Comparison of ENCODE assay signal across 8 cellular contexts in the genomic region with DNA sequence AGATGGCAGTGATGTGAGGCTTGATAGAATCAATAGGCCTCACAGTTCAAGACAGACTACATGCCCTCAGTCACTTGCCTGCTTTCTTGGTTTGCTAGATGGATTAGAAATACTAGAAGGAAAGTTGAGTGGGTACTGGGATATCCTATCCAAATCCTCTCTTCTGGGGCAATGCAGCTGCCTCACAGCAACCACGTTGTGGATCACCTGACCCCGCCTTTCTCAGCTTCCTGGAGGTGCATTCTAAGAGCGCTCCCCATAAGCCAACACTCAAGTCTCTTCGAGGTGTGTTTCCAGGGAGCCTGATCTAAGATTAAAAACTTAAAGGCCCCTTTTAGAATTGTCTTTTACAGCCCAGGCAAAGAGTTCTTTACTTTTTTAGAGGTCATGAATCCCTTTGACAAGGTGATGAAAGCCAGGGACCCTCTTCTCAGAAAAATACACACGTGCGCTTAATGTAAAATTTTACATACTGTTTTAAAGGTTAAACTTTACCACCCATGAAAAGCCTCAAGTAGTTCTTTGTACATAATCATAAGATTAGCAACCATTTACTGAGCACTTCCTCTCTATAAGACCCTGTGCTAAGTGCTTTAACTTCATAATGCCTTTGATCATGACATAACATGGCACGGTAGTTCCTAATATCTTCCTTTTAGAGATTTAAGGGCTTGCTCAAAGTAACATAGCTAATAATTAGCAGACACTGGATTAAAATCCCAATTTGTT. TPM values are rescaled to one million over a fixed set of nuclear protein-coding genes. Genes with fewer than 3 reads are reported as not detected.
DNase-seq lines count a peak whose midpoint lies in the region; ATAC-seq and TF ChIP-seq lines count a peak whose summit lies in the region.

No MANE protein-coding gene starts in this region.

- intact Hi-C loops in right lobe of liver (cut with DNase I), result no loop called here

- H3K36me3 Mint-ChIP-seq in activated CD8-positive, alpha-beta memory T cell treated with anti-CD3 and anti-CD28 coated beads, Interleukin-2, amount 10 ng/mL, durations not matched to agents 7 days and 5 days, result peaks cover 58% of the 10 kb centered on the region

- ATAC-seq in activated CD8-positive, alpha-beta memory T cell treated with anti-CD3 and anti-CD28 coated beads, Interleukin-2, amount 10 ng/mL, durations not matched to agents 7 days and 5 days, result peak; percentile 8
- peak in 3 of 4 donors; percentile 1 to 7 (median 4) for ATAC-seq in right lobe of liver

- H3K4me3 ChIP-seq in right lobe of liver, result peak overlapping the region; percentile 76 to 85 (median 80)
- H3K4me3 ChIP-seq in suprapubic skin, result peak overlapping the region; percentile 77

- peaks cover 41% of the 10 kb centered on the region for H3K4me1 Mint-ChIP-seq in activated CD8-positive, alpha-beta memory T cell treated with anti-CD3 and anti-CD28 coated beads, Interleukin-2, amount 10 ng/mL, durations not matched to agents 7 days and 5 days

- H3K4me1 ChIP-seq in right lobe of liver (peaks cover 0 to 14% (median 2%) of the 10 kb centered on the region in 4 donors), suprapubic skin (peaks cover 35% of the 10 kb centered on the region)

- TF ChIP-seq POLR2A in right lobe of liver (IDR thresholded peaks at IDR 0.05), result no peak
- no peak for TF ChIP-seq POLR2A in suprapubic skin (IDR thresholded peaks at IDR 0.05)

- H3K27ac Mint-ChIP-seq in activated CD8-positive, alpha-beta memory T cell treated with anti-CD3 and anti-CD28 coated beads, Interleukin-2, amount 10 ng/mL, durations not matched to agents 7 days and 5 days, result peak overlapping the region; percentile 84

- peaks cover 5% of the 10 kb centered on the region for H3K9me3 Mint-ChIP-seq in activated CD8-positive, alpha-beta memory T cell treated with anti-CD3 and anti-CD28 coated beads, Interleukin-2, amount 10 ng/mL, durations not matched to agents 7 days and 5 days (ENCODE audit: low read depth)

- no peak for TF ChIP-seq EP300 in suprapubic skin (IDR thresholded peaks at IDR 0.05)

- H3K27me3 ChIP-seq in right lobe of liver (no peaks in the 10 kb centered on the region), suprapubic skin (no peaks in the 10 kb centered on the region)

- peak overlapping the region; percentile 87 for H3K4me3 Mint-ChIP-seq in activated CD8-positive, alpha-beta memory T cell treated with anti-CD3 and anti-CD28 coated beads, Interleukin-2, amount 10 ng/mL, durations not matched to agents 7 days and 5 days

- no peaks in the 10 kb centered on the region for H3K9me3 ChIP-seq in right lobe of liver
- no peaks in the 10 kb centered on the region for H3K9me3 ChIP-seq in suprapubic skin

- H3K36me3 ChIP-seq in right lobe of liver (peaks cover 5 to 27% (median 15%) of the 10 kb centered on the region in 4 donors), suprapubic skin (peaks cover 26% of the 10 kb centered on the region)

- WGBS in right lobe of liver (ENCODE audit: insufficient coverage, low coverage, low lambda C conversion rate, missing lambda C conversion rate), result 75% methylated on average over 3 of the region's 7 CpGs
- WGBS in suprapubic skin, result 75% methylated on average over 7 of the region's 7 CpGs

- CTCF ChIA-PET in activated CD8-positive, alpha-beta memory T cell treated with anti-CD3 and anti-CD28 coated beads, Interleukin-2, amount 10 ng/mL, durations not matched to agents 7 days and 5 days (lab: Charles Lee), result interaction anchor here (0.7 to 1.8 kb wide), 3 partner anchors 9 to 601 kb away, joined by 3 to 4 read pairs (median 3); a partner anchor contains a TSS

- peak; percentile 68 for DNase-seq in activated CD8-positive, alpha-beta memory T cell treated with anti-CD3 and anti-CD28 coated beads, Interleukin-2, amount 10 ng/mL, durations not matched to agents 7 days and 5 days
- DNase-seq in activated CD8-positive, alpha-beta memory T cell treated with anti-CD3 and anti-CD28 coated beads for 24 hours, result no peak
- peak; percentile 37 for DNase-seq in NAMALWA (ENCODE audit: low spot score)
- DNase-seq in right lobe of liver, result no peak
- DNase-seq in suprapubic skin (ENCODE audit: low spot score in 2 of 2), result no peak
- DNase-seq in hepatic stellate cell (ENCODE audit: low spot score), result no peak
- DNase-seq in 8988T, result no peak

- H3K27me3 Mint-ChIP-seq in activated CD8-positive, alpha-beta memory T cell treated with anti-CD3 and anti-CD28 coated beads, Interleukin-2, amount 10 ng/mL, durations not matched to agents 7 days and 5 days, result no peaks in the 10 kb centered on the region

- TF ChIP-seq CTCF in right lobe of liver (IDR thresholded peaks at IDR 0.05) (no peak), suprapubic skin (IDR thresholded peaks at IDR 0.05) (no peak)

- peak overlapping the region; percentile 77 for H3K27ac ChIP-seq in angular gyrus (ENCODE audit: low read depth, low read length)
- peak overlapping the region in 2 of 3 donors; percentile 32 to 71 for H3K27ac ChIP-seq in right lobe of liver
- peak overlapping the region; percentile 59 for H3K27ac ChIP-seq in suprapubic skin

RNA-seq across cellular contexts. Expression of a gene that starts 0.8 kb away (rescaled TPM):
- total RNA-seq in activated CD8-positive, alpha-beta memory T cell treated with anti-CD3 and anti-CD28 coated beads, Interleukin-2, amount 10 ng/mL, durations not matched to agents 7 days and 5 days, result 100 to 1,000 TPM; 912 to 994 TPM
- 100 to 1,000 TPM; 357 to 441 (median 411) TPM for total RNA-seq in right lobe of liver
- 1,000 to 10,000 TPM in 2 of 4 donors, 100 to 1,000 TPM in 2; 704 to 1,066 (median 979) TPM for total RNA-seq in suprapubic skin

RNA-seq across cellular contexts. Expression of a gene that starts 30.9 kb away (rescaled TPM):
- 10 to 100 TPM; 48.2 to 71.2 TPM for total RNA-seq in activated CD8-positive, alpha-beta memory T cell treated with anti-CD3 and anti-CD28 coated beads, Interleukin-2, amount 10 ng/mL, durations not matched to agents 7 days and 5 days
- total RNA-seq in right lobe of liver (10 to 100 TPM; 66.8 to 86.4 (median 76.9) TPM), suprapubic skin (10 to 100 TPM; 23.7 to 60.2 (median 39.4) TPM)

Comparison
In these comparisons a context has a peak if more than half of its experiments do, and no peak if none do; other contexts are left out.
1. DNase-seq: peak in activated CD8-positive, alpha-beta memory T cell treated with anti-CD3 and anti-CD28 coated beads, Interleukin-2, amount 10 ng/mL, durations not matched to agents 7 days and 5 days (single experiment) and NAMALWA (single experiment); none in activated CD8-positive, alpha-beta memory T cell treated with anti-CD3 and anti-CD28 coated beads for 24 hours (single experiment), right lobe of liver (0 of 3), suprapubic skin (0 of 2), hepatic stellate cell (single experiment) and 8988T (single experiment).
2. Peak in every context shown above with its lines, with median percentiles within 50 percentile points of each other: H3K27ac ChIP-seq.